In genomic region chr5:170745481-170746061, GRCh38 we compare ENCODE assay signal across 2 cellular contexts.
A peak's percentile ranks its signal among the peaks of the same experiment; 100 is the strongest.
TF ChIP-seq lines count a peak whose summit lies in the region.

No MANE protein-coding gene starts in this region.

TF ChIP-seq in A549, 52 proteins besides CTCF, POLR2A, EP300 and RAD21:
- no peak for TF ChIP-seq CBX2 (IDR thresholded peaks at IDR 0.05; ENCODE audit: borderline replicate concordance, low read depth)
- TF ChIP-seq, protein P1, sequence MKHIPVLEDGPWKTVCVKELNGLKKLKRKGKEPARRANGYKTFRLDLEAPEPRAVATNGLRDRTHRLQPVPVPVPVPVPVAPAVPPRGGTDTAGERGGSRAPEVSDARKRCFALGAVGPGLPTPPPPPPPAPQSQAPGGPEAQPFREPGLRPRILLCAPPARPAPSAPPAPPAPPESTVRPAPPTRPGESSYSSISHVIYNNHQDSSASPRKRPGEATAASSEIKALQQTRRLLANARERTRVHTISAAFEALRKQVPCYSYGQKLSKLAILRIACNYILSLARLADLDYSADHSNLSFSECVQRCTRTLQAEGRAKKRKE (CRISPR knock-in tag; IDR thresholded peaks at IDR 0.05; ENCODE audit: low read depth) = no peak
- no peak for TF ChIP-seq ZC3H11A (IDR thresholded peaks at IDR 0.05)
- TF ChIP-seq, protein P2, sequence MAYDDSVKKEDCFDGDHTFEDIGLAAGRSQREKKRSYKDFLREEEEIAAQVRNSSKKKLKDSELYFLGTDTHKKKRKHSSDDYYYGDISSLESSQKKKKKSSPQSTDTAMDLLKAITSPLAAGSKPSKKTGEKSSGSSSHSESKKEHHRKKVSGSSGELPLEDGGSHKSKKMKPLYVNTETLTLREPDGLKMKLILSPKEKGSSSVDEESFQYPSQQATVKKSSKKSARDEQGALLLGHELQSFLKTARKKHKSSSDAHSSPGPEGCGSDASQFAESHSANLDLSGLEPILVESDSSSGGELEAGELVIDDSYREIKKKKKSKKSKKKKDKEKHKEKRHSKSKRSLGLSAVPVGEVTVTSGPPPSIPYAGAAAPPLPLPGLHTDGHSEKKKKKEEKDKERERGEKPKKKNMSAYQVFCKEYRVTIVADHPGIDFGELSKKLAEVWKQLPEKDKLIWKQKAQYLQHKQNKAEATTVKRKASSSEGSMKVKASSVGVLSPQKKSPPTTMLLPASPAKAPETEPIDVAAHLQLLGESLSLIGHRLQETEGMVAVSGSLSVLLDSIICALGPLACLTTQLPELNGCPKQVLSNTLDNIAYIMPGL (CRISPR knock-in tag; IDR thresholded peaks at IDR 0.05; ENCODE audit: borderline replicate concordance) = no peak
- no peak for TF ChIP-seq CEBPB (IDR thresholded peaks at IDR 0.05)
- no peak for TF ChIP-seq POLR2AphosphoS2 (conservative IDR thresholded peaks at IDR 0.05; ENCODE audit: low read length)
- no peak for TF ChIP-seq FOSL2 (IDR thresholded peaks at IDR 0.05)
- no peak for TF ChIP-seq FOSL2 (CRISPR knock-in tag; IDR thresholded peaks at IDR 0.05)
- TF ChIP-seq ZNF302 (CRISPR knock-in tag; IDR thresholded peaks at IDR 0.05) = no peak
- no peak for TF ChIP-seq RFX5 (IDR thresholded peaks at IDR 0.05)
- no peak for TF ChIP-seq TP53 (CRISPR knock-in tag; IDR thresholded peaks at IDR 0.05)
- TF ChIP-seq PBX3 (IDR thresholded peaks at IDR 0.05) = no peak
- no peak for TF ChIP-seq FOSB (CRISPR knock-in tag; IDR thresholded peaks at IDR 0.05)
- TF ChIP-seq MAX (IDR thresholded peaks at IDR 0.05) = no peak
- TF ChIP-seq EHMT2 (IDR thresholded peaks at IDR 0.05; ENCODE audit: low read depth) = no peak
- TF ChIP-seq RCOR1 (IDR thresholded peaks at IDR 0.05; ENCODE audit: low read depth, low read length) = no peak
- no peak for TF ChIP-seq SMC3 (IDR thresholded peaks at IDR 0.05)
- no peak for TF ChIP-seq JUN (IDR thresholded peaks at IDR 0.05)
- TF ChIP-seq CHD4 (IDR thresholded peaks at IDR 0.05; ENCODE audit: borderline replicate concordance) = no peak
- TF ChIP-seq RARB (CRISPR knock-in tag; IDR thresholded peaks at IDR 0.05) = no peak
- TF ChIP-seq PHF8 (IDR thresholded peaks at IDR 0.05; ENCODE audit: borderline replicate concordance, low read depth) = no peak
TF ChIP-seq in A549: peak in this region for 0.

TF ChIP-seq in H1, 55 proteins besides CTCF, POLR2A, EP300 and RAD21 (continues in another document):
- TF ChIP-seq CTBP2 (IDR thresholded peaks at IDR 0.05; ENCODE audit: borderline replicate concordance, insufficient read depth, insufficient read length, low read length) (no peak), KDM4A (IDR thresholded peaks at IDR 0.05; ENCODE audit: low read depth, low read length, severe bottlenecking) (no peak), GTF2F1 (IDR thresholded peaks at IDR 0.05; ENCODE audit: borderline replicate concordance, low read depth, low read length) (no peak), FOSL1 (IDR thresholded peaks at IDR 0.05; ENCODE audit: insufficient read depth, low read depth, low read length) (no peak), TAF7 (optimal IDR thresholded peaks at IDR 0.05; ENCODE audit: borderline replicate concordance, low read depth, low read length) (peak; percentile 38), NANOG (IDR thresholded peaks at IDR 0.05; ENCODE audit: insufficient read depth, low read depth, low read length, poor library complexity, severe bottlenecking) (no peak), TEAD4 (IDR thresholded peaks at IDR 0.05; ENCODE audit: low read depth, low read length) (peak; percentile 93), CHD7 (IDR thresholded peaks at IDR 0.05; ENCODE audit: insufficient replicate concordance, low read length) (no peak), KDM1A (IDR thresholded peaks at IDR 0.05; ENCODE audit: borderline replicate concordance, low read length) (no peak), CBX5 (IDR thresholded peaks at IDR 0.05; ENCODE audit: low read depth, low read length) (no peak), ATF2 (IDR thresholded peaks at IDR 0.05; ENCODE audit: low read length) (no peak), CEBPB (IDR thresholded peaks at IDR 0.05; ENCODE audit: low read depth, low read length) (no peak), TCF12 (IDR thresholded peaks at IDR 0.05; ENCODE audit: low read depth, low read length) (peak; percentile 89), TBP (IDR thresholded peaks at IDR 0.05; ENCODE audit: low read depth, low read length) (peak; percentile 66), CREB1 (IDR thresholded peaks at IDR 0.05) (no peak), MAX (IDR thresholded peaks at IDR 0.05) (peak; percentile 83), RNF2 (IDR thresholded peaks at IDR 0.05; ENCODE audit: borderline replicate concordance, low read depth, low read length, missing control alignments, poor library complexity, severe bottlenecking) (no peak), CHD1 (IDR thresholded peaks at IDR 0.05; ENCODE audit: low read depth, low read length) (no peak), EGR1 (IDR thresholded peaks at IDR 0.05; ENCODE audit: borderline replicate concordance, low read depth, low read length) (no peak), BRCA1 (IDR thresholded peaks at IDR 0.05; ENCODE audit: low read depth, low read length) (no peak), JUND (IDR thresholded peaks at IDR 0.05; ENCODE audit: low read length) (no peak), HDAC6 (IDR thresholded peaks at IDR 0.05; ENCODE audit: low read depth, low read length) (no peak), RBBP5 (IDR thresholded peaks at IDR 0.05; ENCODE audit: borderline replicate concordance, low read depth, low read length) (no peak), KDM5A (IDR thresholded peaks at IDR 0.05; ENCODE audit: low read length) (no peak), EZH2 (IDR thresholded peaks at IDR 0.05; ENCODE audit: low read depth, low read length, severe bottlenecking) (no peak), SP2 (IDR thresholded peaks at IDR 0.05; ENCODE audit: low read length) (no peak), BCL11A (IDR thresholded peaks at IDR 0.05; ENCODE audit: low read depth in 2 of 2, low read length in 2 of 2) (no peak), SUZ12 (IDR thresholded peaks at IDR 0.05; ENCODE audit: low read length) (no peak), SIN3A (conservative IDR thresholded peaks at IDR 0.05 in 1 of 2, IDR thresholded peaks at IDR 0.05 in 1 of 2; ENCODE audit: low read depth in 1 of 2, low read length in 2 of 2) (no peak), PHF8 (conservative IDR thresholded peaks at IDR 0.05; ENCODE audit: low read depth, low read length) (no peak), GABPA (IDR thresholded peaks at IDR 0.05; ENCODE audit: borderline replicate concordance, insufficient read depth, low read length) (no peak), ZNF274 (IDR thresholded peaks at IDR 0.05; ENCODE audit: borderline replicate concordance, extremely low read depth, low read length) (no peak), POU5F1 (IDR thresholded peaks at IDR 0.05; ENCODE audit: low read depth, low read length) (no peak), CHD2 (IDR thresholded peaks at IDR 0.05; ENCODE audit: low read length) (no peak), RXRA (IDR thresholded peaks at IDR 0.05; ENCODE audit: insufficient read depth, low read depth, low read length) (no peak), TAF1 (IDR thresholded peaks at IDR 0.05; ENCODE audit: low read depth, low read length) (peak; percentile 56; the same call in 1 of the 2 replicates), BACH1 (IDR thresholded peaks at IDR 0.05; ENCODE audit: low read length) (no peak), SIRT6 (IDR thresholded peaks at IDR 0.05; ENCODE audit: low read length) (no peak), ASH2L (IDR thresholded peaks at IDR 0.05; ENCODE audit: low read length) (peak; percentile 28), SAP30 (IDR thresholded peaks at IDR 0.05; ENCODE audit: insufficient read depth, insufficient replicate concordance, low read length) (no peak), E2F6 (IDR thresholded peaks at IDR 0.05) (peak; percentile 62)
- TF ChIP-seq, protein P3, sequence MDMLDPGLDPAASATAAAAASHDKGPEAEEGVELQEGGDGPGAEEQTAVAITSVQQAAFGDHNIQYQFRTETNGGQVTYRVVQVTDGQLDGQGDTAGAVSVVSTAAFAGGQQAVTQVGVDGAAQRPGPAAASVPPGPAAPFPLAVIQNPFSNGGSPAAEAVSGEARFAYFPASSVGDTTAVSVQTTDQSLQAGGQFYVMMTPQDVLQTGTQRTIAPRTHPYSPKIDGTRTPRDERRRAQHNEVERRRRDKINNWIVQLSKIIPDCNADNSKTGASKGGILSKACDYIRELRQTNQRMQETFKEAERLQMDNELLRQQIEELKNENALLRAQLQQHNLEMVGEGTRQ (IDR thresholded peaks at IDR 0.05; ENCODE audit: low read length) = no peak
- TF ChIP-seq, protein P4, sequence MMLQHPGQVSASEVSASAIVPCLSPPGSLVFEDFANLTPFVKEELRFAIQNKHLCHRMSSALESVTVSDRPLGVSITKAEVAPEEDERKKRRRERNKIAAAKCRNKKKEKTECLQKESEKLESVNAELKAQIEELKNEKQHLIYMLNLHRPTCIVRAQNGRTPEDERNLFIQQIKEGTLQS (IDR thresholded peaks at IDR 0.05; ENCODE audit: insufficient read depth, low read depth, low read length) = no peak
